ENCODE assay signal across 31 cellular contexts in genomic region chr6:124633655-124634054, GRCh38.
DNase-seq lines count a peak whose midpoint lies in the region; ATAC-seq and TF ChIP-seq lines count a peak whose summit lies in the region.
"Had no signal": no experiment of that assay in that cellular context is flagged by ENCODE, and none has a peak within 500 bp of the region (broad histone marks: within the 10 kb centered on the region; RNA-seq: fewer than 3 reads in every experiment).

No MANE protein-coding gene starts in this region.

- H3K18ac ChIP-seq in neuronal stem cell (ENCODE audit: low read length) (peak overlapping the region; percentile 38), trophoblast cell (ENCODE audit: low read length) (no peak overlapping the region)

- H4K8ac ChIP-seq in neuronal stem cell (ENCODE audit: low read depth, low read length) (peak overlapping the region; percentile 17), trophoblast cell (ENCODE audit: low read depth, low read length) (no peak overlapping the region)

- H2BK15ac ChIP-seq in neuronal stem cell (ENCODE audit: low read length): no peak overlapping the region

- H3K9ac ChIP-seq in neuronal stem cell (ENCODE audit: low read depth, low read length, poor library complexity) (no peak overlapping the region), trophoblast cell (ENCODE audit: low read length) (no peak overlapping the region)
- H3K9ac ChIP-seq: BLaER1; BLaER1 treated with 17β-estradiol and CSF1 and Interleukin-3, amounts not matched to agents 10 nM and 100 nM had no signal

- H3K9me3 ChIP-seq in neuronal stem cell (replicated peaks in 1 of 2; ENCODE audit: control insufficient read depth in 2 of 2, insufficient read depth in 1 of 2, low read depth in 1 of 2, low read length in 2 of 2) (peaks cover 0 to 12% of the 10 kb centered on the region in 2 donors), trophoblast cell (ENCODE audit: insufficient read depth, low read depth, low read length) (no peaks in the 10 kb centered on the region)
- H3K9me3 ChIP-seq: A549; BE2C; BLaER1; BLaER1 treated with 17β-estradiol and CSF1 and Interleukin-3, amounts not matched to agents 10 nM and 100 nM; Caco-2 had no signal

- H3K4ac ChIP-seq in neuronal stem cell (ENCODE audit: low read length) (no peak overlapping the region), trophoblast cell (ENCODE audit: low read depth, low read length) (no peak overlapping the region)

- no peak overlapping the region for H3K4me2 ChIP-seq in neuronal stem cell (ENCODE audit: insufficient read depth, low read length, poor library complexity, severe bottlenecking)
- no peak overlapping the region for H3K4me2 ChIP-seq in trophoblast cell (ENCODE audit: low read length)
- H3K4me2 ChIP-seq in GM23338: no peak overlapping the region
- H3K4me2 ChIP-seq: A549; BLaER1; BLaER1 treated with 17β-estradiol and CSF1 and Interleukin-3, amounts not matched to agents 10 nM and 100 nM had no signal

- H2AK5ac ChIP-seq in neuronal stem cell (ENCODE audit: low read depth, low read length): no peak overlapping the region
- H2AK5ac ChIP-seq in trophoblast cell (ENCODE audit: low read length): no peak overlapping the region

- no peak overlapping the region for H3K23ac ChIP-seq in neuronal stem cell (ENCODE audit: low read depth, low read length, poor library complexity)
- no peak overlapping the region for H3K23ac ChIP-seq in trophoblast cell (ENCODE audit: low read length)

- H2BK5ac ChIP-seq in neuronal stem cell (ENCODE audit: low read length) (no peak overlapping the region), trophoblast cell (ENCODE audit: low read depth, low read length, poor library complexity) (no peak overlapping the region)

- no peaks in the 10 kb centered on the region for H3K27me3 Mint-ChIP-seq in GM23338 (ENCODE audit: insufficient read depth, low read depth, poor library complexity)
- H3K27me3 Mint-ChIP-seq: B cell; CD4-positive, alpha-beta memory T cell; CD4-positive, alpha-beta T cell; CD4-positive, CD25-positive, alpha-beta regulatory T cell; CD8-positive, alpha-beta memory T cell had no signal

- H3K4me3 ChIP-seq in neuronal stem cell (ENCODE audit: low read length in 2 of 2): no peak overlapping the region
- no peak overlapping the region for H3K4me3 ChIP-seq in trophoblast cell (ENCODE audit: low read depth, low read length)
- no peak overlapping the region for H3K4me3 ChIP-seq in GM23338
- H3K4me3 ChIP-seq: A549; BLaER1; BLaER1 treated with 17β-estradiol and CSF1 and Interleukin-3, amounts not matched to agents 10 nM and 100 nM had no signal

- no peak for TF ChIP-seq CTCF in GM23338 (conservative IDR thresholded peaks at IDR 0.05; ENCODE audit: low read depth in 2 of 2)

- H4K12ac ChIP-seq in trophoblast cell (ENCODE audit: low read depth, low read length): no peak overlapping the region

- no peaks in the 10 kb centered on the region for H3F3A ChIP-seq in GM23338 (replicated peaks; ENCODE audit: low read depth)

- H3K79me1 ChIP-seq in neuronal stem cell (ENCODE audit: low read depth, low read length) (no peaks in the 10 kb centered on the region), trophoblast cell (ENCODE audit: low read length) (no peaks in the 10 kb centered on the region)

- H4K91ac ChIP-seq in neuronal stem cell (ENCODE audit: low read depth, low read length, poor library complexity) (no peak overlapping the region), trophoblast cell (ENCODE audit: low read depth, low read length) (no peak overlapping the region)

- no peaks in the 10 kb centered on the region for H3K9me3 Mint-ChIP-seq in GM23338

- no peak overlapping the region for H3K27ac ChIP-seq in neuronal stem cell (replicated peaks; ENCODE audit: low read length)
- H3K27ac ChIP-seq in trophoblast cell (ENCODE audit: low read depth, low read length): no peak overlapping the region
- no peak overlapping the region for H3K27ac ChIP-seq in GM23338 (ENCODE audit: low read depth)
- H3K27ac ChIP-seq: 22Rv1; A549; BLaER1; BLaER1 treated with 17β-estradiol and CSF1 and Interleukin-3, amounts not matched to agents 10 nM and 100 nM; C4-2B had no signal

- H3K36me3 Mint-ChIP-seq in GM23338 (ENCODE audit: low read depth): no peaks in the 10 kb centered on the region
- H3K36me3 Mint-ChIP-seq: CD14-positive monocyte; CD4-positive, alpha-beta memory T cell; CD4-positive, CD25-positive, alpha-beta regulatory T cell; CD8-positive, alpha-beta memory T cell; CD8-positive, alpha-beta T cell had no signal

- H3K79me2 ChIP-seq in trophoblast cell (ENCODE audit: control insufficient read depth, insufficient read depth, low read length, poor library complexity): no peaks in the 10 kb centered on the region
- no peaks in the 10 kb centered on the region for H3K79me2 ChIP-seq in GM23338 (replicated peaks; ENCODE audit: insufficient read depth)

- H4K20me1 ChIP-seq in GM23338 (replicated peaks; ENCODE audit: insufficient read depth): no peaks in the 10 kb centered on the region
- H4K20me1 ChIP-seq: BLaER1; BLaER1 treated with 17β-estradiol and CSF1 and Interleukin-3, amounts not matched to agents 10 nM and 100 nM had no signal

- H3K4me1 Mint-ChIP-seq in GM23338: no peaks in the 10 kb centered on the region
- H3K4me1 Mint-ChIP-seq: B cell; CD14-positive monocyte; CD4-positive, alpha-beta memory T cell; CD4-positive, CD25-positive, alpha-beta regulatory T cell; CD8-positive, alpha-beta memory T cell had no signal

- no peak overlapping the region for H3K14ac ChIP-seq in neuronal stem cell (ENCODE audit: low read length)
- H3K14ac ChIP-seq in trophoblast cell (ENCODE audit: low read length): no peak overlapping the region

- no CpG with 5 or more reads among the region's 3 CpGs for WGBS in neuronal stem cell (ENCODE audit: extremely low coverage in 2 of 2, insufficient read length in 2 of 2, insufficient replicate concordance in 1 of 2), 2 donors
- WGBS in trophoblast cell (ENCODE audit: extremely low coverage, insufficient coverage, insufficient read length): no CpG with 5 or more reads among the region's 3 CpGs

- ATAC-seq in GM23338: no peak
- ATAC-seq: A549; CD8-positive, alpha-beta T cell had no signal

- no peaks in the 10 kb centered on the region for H3K9me2 ChIP-seq in GM23338 (ENCODE audit: insufficient read depth)

- H3K4me1 ChIP-seq in neuronal stem cell (ENCODE audit: control insufficient read depth in 2 of 2, insufficient read depth in 1 of 2, low read depth in 1 of 2, low read length in 2 of 2): no peaks in the 10 kb centered on the region
- H3K4me1 ChIP-seq in trophoblast cell (ENCODE audit: control insufficient read depth in 1 of 2, insufficient read depth in 2 of 2, low read length in 2 of 2): no peaks in the 10 kb centered on the region
- H3K4me1 ChIP-seq in GM23338 (ENCODE audit: insufficient read depth): no peaks in the 10 kb centered on the region
- H3K4me1 ChIP-seq: A549; BE2C; BLaER1; BLaER1 treated with 17β-estradiol and CSF1 and Interleukin-3, amounts not matched to agents 10 nM and 100 nM; Caco-2 had no signal

- H3K27ac Mint-ChIP-seq in GM23338: no peak overlapping the region
- H3K27ac Mint-ChIP-seq: B cell; CD14-positive monocyte; CD4-positive, alpha-beta memory T cell; CD4-positive, alpha-beta T cell; CD4-positive, CD25-positive, alpha-beta regulatory T cell; CD8-positive, alpha-beta memory T cell; CD8-positive, alpha-beta T cell had no signal

- no peak overlapping the region for H2AFZ ChIP-seq in neuronal stem cell (ENCODE audit: low read length)
- H2AFZ ChIP-seq in trophoblast cell (ENCODE audit: insufficient read depth, low read length, poor library complexity): no peak overlapping the region
- H2AFZ ChIP-seq in GM23338: no peak overlapping the region

- H3K4me3 Mint-ChIP-seq in GM23338: no peak overlapping the region
- H3K4me3 Mint-ChIP-seq: B cell; CD14-positive monocyte; CD4-positive, alpha-beta memory T cell; CD4-positive, alpha-beta T cell; CD4-positive, CD25-positive, alpha-beta regulatory T cell; CD8-positive, alpha-beta memory T cell; CD8-positive, alpha-beta T cell had no signal

- no peak overlapping the region for H2BK12ac ChIP-seq in neuronal stem cell (ENCODE audit: low read length)
- H2BK12ac ChIP-seq in trophoblast cell (ENCODE audit: low read length): no peak overlapping the region

- no peak overlapping the region for H2BK120ac ChIP-seq in neuronal stem cell (ENCODE audit: low read depth, low read length)
- H2BK120ac ChIP-seq in trophoblast cell (ENCODE audit: insufficient read depth, low read length, poor library complexity): no peak overlapping the region

- DNase-seq in neuronal stem cell (ENCODE audit: low spot score) (no peak), trophoblast cell (peak; percentile 20 to 55), GM23338 (ENCODE audit: low spot score) (no peak)
- DNase-seq in activated CD4-positive, alpha-beta T cell treated with anti-CD3 and anti-CD28 coated beads for 48 hours: no peak
- DNase-seq: 8988T; ACHN; AML-193; BE2C; C1 segment of cervical spinal cord; Caco-2; Calu3; CD4-positive, alpha-beta memory T cell; CD4-positive, alpha-beta T cell; CD4-positive, CD25-positive, alpha-beta regulatory T cell; CD8-positive, alpha-beta memory T cell; CD8-positive, alpha-beta T cell; COR-L47; DMS 273 treated with DMSO at 0.1 percent for 48 hours; DMS153; DMS53; DMS79; DMS79 treated with DMSO at 0.1 percent for 48 hours; DND-41; EL had no signal

- peaks cover 0 to 2% (median 0%) of the 10 kb centered on the region in 3 experiments for H3K27me3 ChIP-seq in neuronal stem cell (ENCODE audit: control insufficient read depth in 3 of 3, insufficient read depth in 3 of 3, low read depth in 1 of 3, low read length in 3 of 3)
- H3K27me3 ChIP-seq in trophoblast cell (ENCODE audit: insufficient read depth, low read length): no peaks in the 10 kb centered on the region
- H3K27me3 ChIP-seq in GM23338 (ENCODE audit: insufficient read depth): no peaks in the 10 kb centered on the region
- H3K27me3 ChIP-seq: BE2C; BLaER1; BLaER1 treated with 17β-estradiol and CSF1 and Interleukin-3, amounts not matched to agents 10 nM and 100 nM had no signal

- H3K36me3 ChIP-seq in neuronal stem cell (replicated peaks in 1 of 2; ENCODE audit: control insufficient read depth in 2 of 2, insufficient read depth in 2 of 2, low read length in 2 of 2) (no peaks in the 10 kb centered on the region), trophoblast cell (ENCODE audit: control insufficient read depth in 1 of 2, insufficient read depth in 2 of 2, low read length in 2 of 2) (no peaks in the 10 kb centered on the region), GM23338 (ENCODE audit: insufficient read depth) (no peaks in the 10 kb centered on the region)
- H3K36me3 ChIP-seq: BE2C; BLaER1; BLaER1 treated with 17β-estradiol and CSF1 and Interleukin-3, amounts not matched to agents 10 nM and 100 nM had no signal

TF ChIP-seq in GM23338, 12 proteins besides CTCF, POLR2A, EP300 and RAD21:
- no peak for TF ChIP-seq ZNF331 (CRISPR knock-in tag; IDR thresholded peaks at IDR 0.05; ENCODE audit: low read depth)
- TF ChIP-seq JUNB (IDR thresholded peaks at IDR 0.05; ENCODE audit: unreplicated experiment): no peak
- TF ChIP-seq STAT1 (IDR thresholded peaks at IDR 0.05; ENCODE audit: unreplicated experiment): no peak

Comparison
In these comparisons a context has a peak if more than half of its experiments do, and no peak if none do; other contexts are left out.
1. DNase-seq: peak in trophoblast cell (2 of 2); none in neuronal stem cell (single experiment), GM23338 (single experiment) and activated CD4-positive, alpha-beta T cell treated with anti-CD3 and anti-CD28 coated beads for 48 hours (single experiment).